ENCODE assay signal across 9 cellular contexts in genomic region chr13:40667622-40667978, GRCh38. TPM values are rescaled to one million over a fixed set of nuclear protein-coding genes. Genes with fewer than 3 reads are reported as not detected.
A peak's percentile ranks its signal among the peaks of the same experiment; 100 is the strongest.
DNase-seq lines count a peak whose midpoint lies in the region; ATAC-seq and TF ChIP-seq lines count a peak whose summit lies in the region.
"Had no signal": no experiment of that assay in that cellular context is flagged by ENCODE, and none has a peak within 500 bp of the region (broad histone marks: within the 10 kb centered on the region; RNA-seq: fewer than 3 reads in every experiment).

No MANE protein-coding gene starts in this region.

- H3K4me1 ChIP-seq in effector memory CD4-positive, alpha-beta T cell (ENCODE audit: control insufficient read depth, insufficient read depth, low read length, poor library complexity, severe bottlenecking), result peaks cover 21% of the 10 kb centered on the region

- no peak for TF ChIP-seq CTCF in AG04450 (IDR thresholded peaks at IDR 0.05; ENCODE audit: low read depth, low read length)

- H3K27ac ChIP-seq in AG04450 (ENCODE audit: low read depth, low read length), result no peak overlapping the region
- H3K27ac ChIP-seq in effector memory CD4-positive, alpha-beta T cell (ENCODE audit: insufficient read depth, low read length, poor library complexity, severe bottlenecking), result peak overlapping the region; percentile 78

- H3K36me3 Mint-ChIP-seq in naive B cell, result no peaks in the 10 kb centered on the region

- CTCF ChIA-PET in AG04450 (lab: Charles Lee), result interaction anchor here (2.7 kb wide), 1 partner anchor 16 kb away, joined by 26 read pairs; no protein-coding TSS in a partner anchor

- peak overlapping the region; percentile 96 to 99 (median 98) for H3K27ac Mint-ChIP-seq in naive B cell

- DNase-seq in AG04450 (ENCODE audit: low read depth, low spot score) (no peak), MG63 (no peak), naive B cell (no peak), T-helper 9 cell (no peak), cerebellar nuclear complex (lab: John Stamatoyannopoulos, UW) (no peak), NCI-H82 (lab: John Stamatoyannopoulos, UW) (no peak), NCI-H82 treated with DMSO at 0.1 percent for 48 hours (lab: John Stamatoyannopoulos, UW; ENCODE audit: unreplicated experiment) (no peak)
- no peak for DNase-seq in effector memory CD4-positive, alpha-beta T cell
- DNase-seq: NCI-H526 treated with DMSO at 0.1 percent for 48 hours had no signal

- H3K9me3 Mint-ChIP-seq in naive B cell, result peaks cover 0 to 2% (median 0%) of the 10 kb centered on the region in 7 donors

- no peaks in the 10 kb centered on the region for H3K27me3 Mint-ChIP-seq in naive B cell

- no peaks in the 10 kb centered on the region for H3K36me3 ChIP-seq in MG63
- H3K36me3 ChIP-seq in effector memory CD4-positive, alpha-beta T cell (ENCODE audit: control insufficient read depth, insufficient read depth, low read length), result no peaks in the 10 kb centered on the region

- H3K9me3 ChIP-seq in AG04450 (ENCODE audit: control insufficient read depth, insufficient read depth, low read length), result peaks cover 7% of the 10 kb centered on the region; the same call in 1 of the 2 replicates
- no peaks in the 10 kb centered on the region for H3K9me3 ChIP-seq in MG63
- no peaks in the 10 kb centered on the region for H3K9me3 ChIP-seq in effector memory CD4-positive, alpha-beta T cell (ENCODE audit: control insufficient read depth, low read length)

- peak overlapping the region; percentile 96 to 99 (median 99) for H3K4me3 Mint-ChIP-seq in naive B cell

- H3K27me3 ChIP-seq in AG04450 (ENCODE audit: control insufficient read depth, insufficient read depth, low read length), result peaks cover 42% of the 10 kb centered on the region
- H3K27me3 ChIP-seq in MG63, result no peaks in the 10 kb centered on the region
- no peaks in the 10 kb centered on the region for H3K27me3 ChIP-seq in effector memory CD4-positive, alpha-beta T cell (replicated peaks; ENCODE audit: control insufficient read depth, insufficient read depth, low read length, poor library complexity, severe bottlenecking)

- POLR2A ChIA-PET in AG04450 (lab: Yijun Ruan, JAX), result no interaction called here

- no peak for ATAC-seq in naive B cell (ENCODE audit: low read depth in 2 of 2)

- peak overlapping the region; percentile 64; the same call in 1 of the 2 replicates for H3K4me3 ChIP-seq in AG04450 (ENCODE audit: low read depth, low read length)
- peak overlapping the region; percentile 67; the same call in 1 of the 2 replicates for H3K4me3 ChIP-seq in MG63
- peak overlapping the region; percentile 94 for H3K4me3 ChIP-seq in effector memory CD4-positive, alpha-beta T cell (ENCODE audit: insufficient read depth, low read depth, low read length, poor library complexity, severe bottlenecking)

- H3K4me1 Mint-ChIP-seq in naive B cell, result peaks cover 26 to 44% (median 39%) of the 10 kb centered on the region in 3 donors

RNA-seq across cellular contexts. Expression of gene FOXO1, which starts 1.2 kb away (rescaled TPM):
- polyA plus RNA-seq in AG04450 (2011; rRNA removed) (0.12 and 0.19 TPM in 2 replicates), naive B cell (ENCODE audit: low read depth in 6 of 6) (100 to 1,000 TPM in 5 of 6 donors, 10 to 100 TPM in 1; 70.3 to 174 (median 117) TPM)
- 0.22 and 0.92 TPM in 2 replicates for polyA minus RNA-seq in AG04450 (2011; rRNA and poly(A)+ RNA removed)
- 1.7 and 2.4 TPM in 2 replicates for total RNA-seq in MG63 (2014; rRNA removed; shearing (Covaris generic); ENCODE audit: low replicate concordance)

Comparison
In these comparisons a context has a peak if more than half of its experiments do, and no peak if none do; other contexts are left out.
1. RNA of gene FOXO1, which starts 1.2 kb away (polyA plus RNA-seq): 70.3 to 174 TPM in naive B cell; 0.12 to 0.19 TPM in AG04450; every median in the first group is over 10 times any median in the second.
2. Peak in every context shown above with its lines, with median percentiles within 50 percentile points of each other: H3K4me3 ChIP-seq.